In the genomic region with DNA sequence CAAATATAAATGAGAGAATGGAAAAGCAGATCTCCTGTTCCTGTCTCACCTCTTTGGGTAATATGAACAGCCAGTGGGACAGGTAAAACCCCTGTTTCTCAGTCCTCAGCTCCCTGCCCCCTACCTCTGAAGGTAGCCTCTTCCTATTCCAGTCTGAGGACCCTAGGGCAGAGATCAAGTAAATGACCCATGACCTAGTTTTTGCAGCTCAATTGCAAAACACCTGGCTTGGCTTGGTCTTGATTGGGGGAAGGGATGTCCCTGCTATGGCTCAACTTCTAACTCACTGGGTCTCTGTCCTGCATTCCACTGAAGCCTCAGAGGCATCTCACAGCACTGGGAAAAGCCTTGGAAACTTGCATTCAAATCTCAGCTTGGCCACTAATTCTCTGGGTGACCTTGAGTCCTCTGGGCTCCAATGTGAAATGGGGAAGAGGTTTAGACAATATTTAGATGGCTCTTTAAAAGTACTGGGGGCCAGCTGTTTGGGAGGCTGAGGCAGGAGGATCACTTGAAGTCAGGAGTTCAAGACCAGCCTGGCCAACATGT, we compare ENCODE assay signal across 1 cellular context.
TF ChIP-seq lines count a peak whose summit lies in the region.

No MANE protein-coding gene starts in this region.

TF ChIP-seq in HepG2, 621 proteins besides CTCF, POLR2A, EP300 and RAD21 (continued from another document and continues in another):
- TF ChIP-seq, protein P1, sequence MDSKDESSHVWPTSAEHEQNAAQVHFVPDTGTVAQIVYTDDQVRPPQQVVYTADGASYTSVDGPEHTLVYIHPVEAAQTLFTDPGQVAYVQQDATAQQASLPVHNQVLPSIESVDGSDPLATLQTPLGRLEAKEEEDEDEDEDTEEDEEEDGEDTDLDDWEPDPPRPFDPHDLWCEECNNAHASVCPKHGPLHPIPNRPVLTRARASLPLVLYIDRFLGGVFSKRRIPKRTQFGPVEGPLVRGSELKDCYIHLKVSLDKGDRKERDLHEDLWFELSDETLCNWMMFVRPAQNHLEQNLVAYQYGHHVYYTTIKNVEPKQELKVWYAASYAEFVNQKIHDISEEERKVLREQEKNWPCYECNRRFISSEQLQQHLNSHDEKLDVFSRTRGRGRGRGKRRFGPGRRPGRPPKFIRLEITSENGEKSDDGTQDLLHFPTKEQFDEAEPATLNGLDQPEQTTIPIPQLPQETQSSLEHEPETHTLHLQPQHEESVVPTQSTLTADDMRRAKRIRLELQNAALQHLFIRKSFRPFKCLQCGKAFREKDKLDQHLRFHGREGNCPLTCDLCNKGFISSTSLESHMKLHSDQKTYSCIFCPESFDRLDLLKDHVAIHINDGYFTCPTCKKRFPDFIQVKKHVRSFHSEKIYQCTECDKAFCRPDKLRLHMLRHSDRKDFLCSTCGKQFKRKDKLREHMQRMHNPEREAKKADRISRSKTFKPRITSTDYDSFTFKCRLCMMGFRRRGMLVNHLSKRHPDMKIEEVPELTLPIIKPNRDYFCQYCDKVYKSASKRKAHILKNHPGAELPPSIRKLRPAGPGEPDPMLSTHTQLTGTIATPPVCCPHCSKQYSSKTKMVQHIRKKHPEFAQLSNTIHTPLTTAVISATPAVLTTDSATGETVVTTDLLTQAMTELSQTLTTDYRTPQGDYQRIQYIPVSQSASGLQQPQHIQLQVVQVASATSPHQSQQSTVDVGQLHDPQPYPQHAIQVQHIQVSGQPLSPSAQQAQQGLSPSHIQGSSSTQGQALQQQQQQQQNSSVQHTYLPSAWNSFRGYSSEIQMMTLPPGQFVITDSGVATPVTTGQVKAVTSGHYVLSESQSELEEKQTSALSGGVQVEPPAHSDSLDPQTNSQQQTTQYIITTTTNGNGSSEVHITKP (CRISPR knock-in tag; IDR thresholded peaks at IDR 0.05; ENCODE audit: low read depth) = peak; percentile 90
- TF ChIP-seq, protein P2, sequence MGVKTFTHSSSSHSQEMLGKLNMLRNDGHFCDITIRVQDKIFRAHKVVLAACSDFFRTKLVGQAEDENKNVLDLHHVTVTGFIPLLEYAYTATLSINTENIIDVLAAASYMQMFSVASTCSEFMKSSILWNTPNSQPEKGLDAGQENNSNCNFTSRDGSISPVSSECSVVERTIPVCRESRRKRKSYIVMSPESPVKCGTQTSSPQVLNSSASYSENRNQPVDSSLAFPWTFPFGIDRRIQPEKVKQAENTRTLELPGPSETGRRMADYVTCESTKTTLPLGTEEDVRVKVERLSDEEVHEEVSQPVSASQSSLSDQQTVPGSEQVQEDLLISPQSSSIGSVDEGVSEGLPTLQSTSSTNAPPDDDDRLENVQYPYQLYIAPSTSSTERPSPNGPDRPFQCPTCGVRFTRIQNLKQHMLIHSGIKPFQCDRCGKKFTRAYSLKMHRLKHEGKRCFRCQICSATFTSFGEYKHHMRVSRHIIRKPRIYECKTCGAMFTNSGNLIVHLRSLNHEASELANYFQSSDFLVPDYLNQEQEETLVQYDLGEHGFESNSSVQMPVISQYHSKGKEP (CRISPR knock-in tag; IDR thresholded peaks at IDR 0.05) = no peak
- no peak for TF ChIP-seq ZNF619 (CRISPR knock-in tag; IDR thresholded peaks at IDR 0.05)
- TF ChIP-seq CEBPG (CRISPR knock-in tag; IDR thresholded peaks at IDR 0.05) = peak; percentile 93
- TF ChIP-seq AGO2 (optimal IDR thresholded peaks at IDR 0.05; ENCODE audit: low read depth, low read length) = no peak
- TF ChIP-seq, protein P3, sequence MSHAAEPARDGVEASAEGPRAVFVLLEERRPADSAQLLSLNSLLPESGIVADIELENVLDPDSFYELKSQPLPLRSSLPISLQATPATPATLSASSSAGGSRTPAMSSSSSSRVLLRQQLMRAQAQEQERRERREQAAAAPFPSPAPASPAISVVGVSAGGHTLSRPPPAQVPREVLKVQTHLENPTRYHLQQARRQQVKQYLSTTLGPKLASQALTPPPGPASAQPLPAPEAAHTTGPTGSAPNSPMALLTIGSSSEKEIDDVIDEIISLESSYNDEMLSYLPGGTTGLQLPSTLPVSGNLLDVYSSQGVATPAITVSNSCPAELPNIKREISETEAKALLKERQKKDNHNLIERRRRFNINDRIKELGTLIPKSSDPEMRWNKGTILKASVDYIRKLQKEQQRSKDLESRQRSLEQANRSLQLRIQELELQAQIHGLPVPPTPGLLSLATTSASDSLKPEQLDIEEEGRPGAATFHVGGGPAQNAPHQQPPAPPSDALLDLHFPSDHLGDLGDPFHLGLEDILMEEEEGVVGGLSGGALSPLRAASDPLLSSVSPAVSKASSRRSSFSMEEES (CRISPR knock-in tag; IDR thresholded peaks at IDR 0.05) = 0 out of 2 replicates have a peak, but pooled peaks have one; percentile 14
- TF ChIP-seq, protein P4, sequence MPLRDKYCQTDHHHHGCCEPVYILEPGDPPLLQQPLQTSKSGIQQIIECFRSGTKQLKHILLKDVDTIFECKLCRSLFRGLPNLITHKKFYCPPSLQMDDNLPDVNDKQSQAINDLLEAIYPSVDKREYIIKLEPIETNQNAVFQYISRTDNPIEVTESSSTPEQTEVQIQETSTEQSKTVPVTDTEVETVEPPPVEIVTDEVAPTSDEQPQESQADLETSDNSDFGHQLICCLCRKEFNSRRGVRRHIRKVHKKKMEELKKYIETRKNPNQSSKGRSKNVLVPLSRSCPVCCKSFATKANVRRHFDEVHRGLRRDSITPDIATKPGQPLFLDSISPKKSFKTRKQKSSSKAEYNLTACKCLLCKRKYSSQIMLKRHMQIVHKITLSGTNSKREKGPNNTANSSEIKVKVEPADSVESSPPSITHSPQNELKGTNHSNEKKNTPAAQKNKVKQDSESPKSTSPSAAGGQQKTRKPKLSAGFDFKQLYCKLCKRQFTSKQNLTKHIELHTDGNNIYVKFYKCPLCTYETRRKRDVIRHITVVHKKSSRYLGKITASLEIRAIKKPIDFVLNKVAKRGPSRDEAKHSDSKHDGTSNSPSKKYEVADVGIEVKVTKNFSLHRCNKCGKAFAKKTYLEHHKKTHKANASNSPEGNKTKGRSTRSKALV (CRISPR knock-in tag; IDR thresholded peaks at IDR 0.05) = no peak
- no peak for TF ChIP-seq ETV6 (CRISPR knock-in tag; conservative IDR thresholded peaks at IDR 0.05)
- no peak for TF ChIP-seq ZNF10 (CRISPR knock-in tag; IDR thresholded peaks at IDR 0.05; ENCODE audit: borderline replicate concordance, low read depth)
- TF ChIP-seq SIN3A (IDR thresholded peaks at IDR 0.05; ENCODE audit: borderline replicate concordance, low read depth, low read length) = no peak
- TF ChIP-seq, protein P5, sequence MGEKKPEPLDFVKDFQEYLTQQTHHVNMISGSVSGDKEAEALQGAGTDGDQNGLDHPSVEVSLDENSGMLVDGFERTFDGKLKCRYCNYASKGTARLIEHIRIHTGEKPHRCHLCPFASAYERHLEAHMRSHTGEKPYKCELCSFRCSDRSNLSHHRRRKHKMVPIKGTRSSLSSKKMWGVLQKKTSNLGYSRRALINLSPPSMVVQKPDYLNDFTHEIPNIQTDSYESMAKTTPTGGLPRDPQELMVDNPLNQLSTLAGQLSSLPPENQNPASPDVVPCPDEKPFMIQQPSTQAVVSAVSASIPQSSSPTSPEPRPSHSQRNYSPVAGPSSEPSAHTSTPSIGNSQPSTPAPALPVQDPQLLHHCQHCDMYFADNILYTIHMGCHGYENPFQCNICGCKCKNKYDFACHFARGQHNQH (CRISPR knock-in tag; IDR thresholded peaks at IDR 0.05) = peak; percentile 20; the same call in 1 of the 2 replicates
- TF ChIP-seq EZH2 (conservative IDR thresholded peaks at IDR 0.05; ENCODE audit: low read depth, low read length) = no peak
- no peak for TF ChIP-seq ZNF724P (CRISPR knock-in tag; IDR thresholded peaks at IDR 0.05; ENCODE audit: borderline replicate concordance)
- TF ChIP-seq ZFYVE20 (CRISPR knock-in tag; IDR thresholded peaks at IDR 0.05; ENCODE audit: borderline replicate concordance, low read depth) = no peak
- no peak for TF ChIP-seq ZNF678 (CRISPR knock-in tag; IDR thresholded peaks at IDR 0.05)
- TF ChIP-seq MIER2 (CRISPR knock-in tag; IDR thresholded peaks at IDR 0.05) = no peak
- peak; percentile 43; the same call in 1 of the 2 replicates for TF ChIP-seq ZBTB7B (CRISPR knock-in tag; IDR thresholded peaks at IDR 0.05)
- no peak for TF ChIP-seq HDAC6 (IDR thresholded peaks at IDR 0.05; ENCODE audit: low read depth, low read length)
- TF ChIP-seq ZSCAN31 (CRISPR knock-in tag; IDR thresholded peaks at IDR 0.05; ENCODE audit: low read depth) = 0 out of 2 replicates have a peak, but pooled peaks have one; percentile 29
- TF ChIP-seq CBX2 (IDR thresholded peaks at IDR 0.05; ENCODE audit: low read depth, low read length) = no peak
- no peak for TF ChIP-seq CBX2 (CRISPR knock-in tag; IDR thresholded peaks at IDR 0.05; ENCODE audit: low read depth)
- TF ChIP-seq, protein P6, sequence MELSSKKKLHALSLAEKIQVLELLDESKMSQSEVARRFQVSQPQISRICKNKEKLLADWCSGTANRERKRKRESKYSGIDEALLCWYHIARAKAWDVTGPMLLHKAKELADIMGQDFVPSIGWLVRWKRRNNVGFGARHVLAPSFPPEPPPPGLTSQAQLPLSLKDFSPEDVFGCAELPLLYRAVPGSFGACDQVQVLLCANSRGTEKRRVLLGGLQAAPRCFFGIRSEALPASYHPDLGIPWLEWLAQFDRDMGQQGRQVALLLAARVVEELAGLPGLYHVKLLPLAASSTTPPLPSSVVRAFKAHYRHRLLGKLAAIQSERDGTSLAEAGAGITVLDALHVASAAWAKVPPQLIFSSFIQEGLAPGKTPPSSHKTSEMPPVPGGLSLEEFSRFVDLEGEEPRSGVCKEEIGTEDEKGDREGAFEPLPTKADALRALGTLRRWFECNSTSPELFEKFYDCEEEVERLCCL (CRISPR knock-in tag; IDR thresholded peaks at IDR 0.05; ENCODE audit: borderline replicate concordance) = no peak
- peak; percentile 60; the same call in 1 of the 2 replicates for TF ChIP-seq SMAD3 (CRISPR knock-in tag; IDR thresholded peaks at IDR 0.05)
- TF ChIP-seq ZFX (CRISPR knock-in tag; IDR thresholded peaks at IDR 0.05; ENCODE audit: low read depth) = no peak
- TF ChIP-seq SIX4 (CRISPR knock-in tag; IDR thresholded peaks at IDR 0.05) = 0 out of 2 replicates have a peak, but pooled peaks have one; percentile 40
- TF ChIP-seq, protein P7, sequence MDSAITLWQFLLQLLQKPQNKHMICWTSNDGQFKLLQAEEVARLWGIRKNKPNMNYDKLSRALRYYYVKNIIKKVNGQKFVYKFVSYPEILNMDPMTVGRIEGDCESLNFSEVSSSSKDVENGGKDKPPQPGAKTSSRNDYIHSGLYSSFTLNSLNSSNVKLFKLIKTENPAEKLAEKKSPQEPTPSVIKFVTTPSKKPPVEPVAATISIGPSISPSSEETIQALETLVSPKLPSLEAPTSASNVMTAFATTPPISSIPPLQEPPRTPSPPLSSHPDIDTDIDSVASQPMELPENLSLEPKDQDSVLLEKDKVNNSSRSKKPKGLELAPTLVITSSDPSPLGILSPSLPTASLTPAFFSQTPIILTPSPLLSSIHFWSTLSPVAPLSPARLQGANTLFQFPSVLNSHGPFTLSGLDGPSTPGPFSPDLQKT (CRISPR knock-in tag; IDR thresholded peaks at IDR 0.05; ENCODE audit: borderline replicate concordance) = no peak
- TF ChIP-seq, protein P8, sequence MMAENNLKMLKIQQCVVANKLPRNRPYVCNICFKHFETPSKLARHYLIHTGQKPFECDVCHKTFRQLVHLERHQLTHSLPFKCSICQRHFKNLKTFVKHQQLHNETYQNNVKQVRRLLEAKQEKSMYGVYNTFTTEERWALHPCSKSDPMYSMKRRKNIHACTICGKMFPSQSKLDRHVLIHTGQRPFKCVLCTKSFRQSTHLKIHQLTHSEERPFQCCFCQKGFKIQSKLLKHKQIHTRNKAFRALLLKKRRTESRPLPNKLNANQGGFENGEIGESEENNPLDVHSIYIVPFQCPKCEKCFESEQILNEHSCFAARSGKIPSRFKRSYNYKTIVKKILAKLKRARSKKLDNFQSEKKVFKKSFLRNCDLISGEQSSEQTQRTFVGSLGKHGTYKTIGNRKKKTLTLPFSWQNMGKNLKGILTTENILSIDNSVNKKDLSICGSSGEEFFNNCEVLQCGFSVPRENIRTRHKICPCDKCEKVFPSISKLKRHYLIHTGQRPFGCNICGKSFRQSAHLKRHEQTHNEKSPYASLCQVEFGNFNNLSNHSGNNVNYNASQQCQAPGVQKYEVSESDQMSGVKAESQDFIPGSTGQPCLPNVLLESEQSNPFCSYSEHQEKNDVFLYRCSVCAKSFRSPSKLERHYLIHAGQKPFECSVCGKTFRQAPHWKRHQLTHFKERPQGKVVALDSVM (CRISPR knock-in tag; IDR thresholded peaks at IDR 0.05) = peak; percentile 92
- TF ChIP-seq GZF1 (CRISPR knock-in tag; IDR thresholded peaks at IDR 0.05) = no peak
- no peak for TF ChIP-seq JDP2 (CRISPR knock-in tag; IDR thresholded peaks at IDR 0.05; ENCODE audit: borderline replicate concordance)
- no peak for TF ChIP-seq MEF2D (CRISPR knock-in tag; IDR thresholded peaks at IDR 0.05)
- no peak for TF ChIP-seq PLRG1 (conservative IDR thresholded peaks at IDR 0.05)
- TF ChIP-seq, protein P9, sequence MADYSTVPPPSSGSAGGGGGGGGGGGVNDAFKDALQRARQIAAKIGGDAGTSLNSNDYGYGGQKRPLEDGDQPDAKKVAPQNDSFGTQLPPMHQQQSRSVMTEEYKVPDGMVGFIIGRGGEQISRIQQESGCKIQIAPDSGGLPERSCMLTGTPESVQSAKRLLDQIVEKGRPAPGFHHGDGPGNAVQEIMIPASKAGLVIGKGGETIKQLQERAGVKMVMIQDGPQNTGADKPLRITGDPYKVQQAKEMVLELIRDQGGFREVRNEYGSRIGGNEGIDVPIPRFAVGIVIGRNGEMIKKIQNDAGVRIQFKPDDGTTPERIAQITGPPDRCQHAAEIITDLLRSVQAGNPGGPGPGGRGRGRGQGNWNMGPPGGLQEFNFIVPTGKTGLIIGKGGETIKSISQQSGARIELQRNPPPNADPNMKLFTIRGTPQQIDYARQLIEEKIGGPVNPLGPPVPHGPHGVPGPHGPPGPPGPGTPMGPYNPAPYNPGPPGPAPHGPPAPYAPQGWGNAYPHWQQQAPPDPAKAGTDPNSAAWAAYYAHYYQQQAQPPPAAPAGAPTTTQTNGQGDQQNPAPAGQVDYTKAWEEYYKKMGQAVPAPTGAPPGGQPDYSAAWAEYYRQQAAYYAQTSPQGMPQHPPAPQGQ (CRISPR knock-in tag; IDR thresholded peaks at IDR 0.05; ENCODE audit: borderline replicate concordance) = no peak
- no peak for TF ChIP-seq ATM (IDR thresholded peaks at IDR 0.05; ENCODE audit: borderline replicate concordance)
- TF ChIP-seq TAF15 (IDR thresholded peaks at IDR 0.05; ENCODE audit: low read depth, low read length, poor library complexity, severe bottlenecking) = no peak
- no peak for TF ChIP-seq ZNF224 (CRISPR knock-in tag; IDR thresholded peaks at IDR 0.05)
- TF ChIP-seq ZNF75D (CRISPR knock-in tag; IDR thresholded peaks at IDR 0.05; ENCODE audit: borderline replicate concordance) = no peak
- TF ChIP-seq ZFP62 (CRISPR knock-in tag; IDR thresholded peaks at IDR 0.05) = no peak
